Comparison of ENCODE assay signal across 1 cellular context in genomic region chr1:45750298-45751038, GRCh38.
TF ChIP-seq lines count a peak whose summit lies in the region.

IPP (minus strand) TSS chr1:45750653; CDS start chr1:45746411, 4,242 bp downstream.

TF ChIP-seq in HepG2, 621 proteins besides CTCF, POLR2A, EP300 and RAD21 (continued from another document and continues in another):
- peak; percentile 59; the same call in 1 of the 2 replicates for TF ChIP-seq ZNF639 (CRISPR knock-in tag; conservative IDR thresholded peaks at IDR 0.05)
- no peak for TF ChIP-seq ZNF10 (CRISPR knock-in tag; IDR thresholded peaks at IDR 0.05; ENCODE audit: borderline replicate concordance, low read depth)
- no peak for TF ChIP-seq JDP2 (CRISPR knock-in tag; IDR thresholded peaks at IDR 0.05; ENCODE audit: borderline replicate concordance)
- no peak for TF ChIP-seq HOXA9 (CRISPR knock-in tag; IDR thresholded peaks at IDR 0.05; ENCODE audit: borderline replicate concordance)
- TF ChIP-seq NR2F1 (CRISPR knock-in tag; IDR thresholded peaks at IDR 0.05), result 0 out of 4 replicates have a peak, but pooled peaks of 1 of the 2 experiments have one; percentile 11
- peak; percentile 56; the same call in 1 of the 2 replicates for TF ChIP-seq HNF4G (IDR thresholded peaks at IDR 0.05; ENCODE audit: borderline replicate concordance, low read depth, low read length)
- 0 out of 2 replicates have a peak, but pooled peaks have one; percentile 30 for TF ChIP-seq HNF4G (CRISPR knock-in tag; IDR thresholded peaks at IDR 0.05; ENCODE audit: borderline replicate concordance, low read depth)
- no peak for TF ChIP-seq HIC2 (CRISPR knock-in tag; IDR thresholded peaks at IDR 0.05; ENCODE audit: low read depth)
- peak; percentile 71; the same call in 1 of the 2 replicates for TF ChIP-seq YEATS4 (CRISPR knock-in tag; IDR thresholded peaks at IDR 0.05; ENCODE audit: borderline replicate concordance)
- no peak; the same call in 1 of the 2 replicates for TF ChIP-seq TOPORS (CRISPR knock-in tag; IDR thresholded peaks at IDR 0.05)
- TF ChIP-seq TIGD3 (CRISPR knock-in tag; IDR thresholded peaks at IDR 0.05; ENCODE audit: borderline replicate concordance), result no peak
- no peak; the same call in 1 of the 2 replicates for TF ChIP-seq ZNF460 (CRISPR knock-in tag; IDR thresholded peaks at IDR 0.05; ENCODE audit: borderline replicate concordance)
- no peak for TF ChIP-seq NFE2L1 (CRISPR knock-in tag; IDR thresholded peaks at IDR 0.05; ENCODE audit: borderline replicate concordance)
- no peak for TF ChIP-seq DMTF1 (CRISPR knock-in tag; IDR thresholded peaks at IDR 0.05)
- peak; percentile 80 for TF ChIP-seq ZNF614 (CRISPR knock-in tag; IDR thresholded peaks at IDR 0.05; ENCODE audit: borderline replicate concordance)
- TF ChIP-seq GTF2F1 (IDR thresholded peaks at IDR 0.05; ENCODE audit: low read length), result no peak
- TF ChIP-seq TFDP1 (CRISPR knock-in tag; IDR thresholded peaks at IDR 0.05; ENCODE audit: borderline replicate concordance), result peak; percentile 92
- no peak for TF ChIP-seq CERS6 (CRISPR knock-in tag; IDR thresholded peaks at IDR 0.05)
- no peak for TF ChIP-seq JUND (CRISPR knock-in tag; IDR thresholded peaks at IDR 0.05)
- TF ChIP-seq ZNF503 (CRISPR knock-in tag; IDR thresholded peaks at IDR 0.05), result no peak; the same call in 1 of the 2 replicates
- no peak for TF ChIP-seq ZSCAN12 (CRISPR knock-in tag; IDR thresholded peaks at IDR 0.05)
- TF ChIP-seq IKZF5 (CRISPR knock-in tag; IDR thresholded peaks at IDR 0.05), result peak; percentile 82; the same call in 1 of the 2 replicates
- TF ChIP-seq ZNF331 (CRISPR knock-in tag; IDR thresholded peaks at IDR 0.05), result peak; percentile 62
- no peak for TF ChIP-seq KLF13 (CRISPR knock-in tag; IDR thresholded peaks at IDR 0.05)
- no peak; the same call in 1 of the 2 replicates for TF ChIP-seq ZBTB37 (CRISPR knock-in tag; IDR thresholded peaks at IDR 0.05)
- no peak for TF ChIP-seq ETS1 (CRISPR knock-in tag; IDR thresholded peaks at IDR 0.05)
- no peak for TF ChIP-seq ATM (IDR thresholded peaks at IDR 0.05; ENCODE audit: borderline replicate concordance)
- TF ChIP-seq CREM (IDR thresholded peaks at IDR 0.05), result peak; percentile 46
- TF ChIP-seq CREM (CRISPR knock-in tag; IDR thresholded peaks at IDR 0.05), result no peak; the same call in 1 of the 2 replicates
- TF ChIP-seq RXRB (CRISPR knock-in tag; IDR thresholded peaks at IDR 0.05; ENCODE audit: borderline replicate concordance), result peak; percentile 77
- TF ChIP-seq ZNF224 (CRISPR knock-in tag; IDR thresholded peaks at IDR 0.05), result peak; percentile 89
- TF ChIP-seq GZF1 (CRISPR knock-in tag; IDR thresholded peaks at IDR 0.05), result peak; percentile 47; the same call in 1 of the 2 replicates
- TF ChIP-seq TRIM22 (IDR thresholded peaks at IDR 0.05), result no peak
- no peak; the same call in 1 of the 2 replicates for TF ChIP-seq CENPBD1 (CRISPR knock-in tag; IDR thresholded peaks at IDR 0.05; ENCODE audit: borderline replicate concordance, low read depth)
- TF ChIP-seq PRPF4 (IDR thresholded peaks at IDR 0.05; ENCODE audit: low read depth, low read length, poor library complexity, severe bottlenecking), result no peak
